Comparison of ENCODE assay signal across 11 cellular contexts in the genomic region with DNA sequence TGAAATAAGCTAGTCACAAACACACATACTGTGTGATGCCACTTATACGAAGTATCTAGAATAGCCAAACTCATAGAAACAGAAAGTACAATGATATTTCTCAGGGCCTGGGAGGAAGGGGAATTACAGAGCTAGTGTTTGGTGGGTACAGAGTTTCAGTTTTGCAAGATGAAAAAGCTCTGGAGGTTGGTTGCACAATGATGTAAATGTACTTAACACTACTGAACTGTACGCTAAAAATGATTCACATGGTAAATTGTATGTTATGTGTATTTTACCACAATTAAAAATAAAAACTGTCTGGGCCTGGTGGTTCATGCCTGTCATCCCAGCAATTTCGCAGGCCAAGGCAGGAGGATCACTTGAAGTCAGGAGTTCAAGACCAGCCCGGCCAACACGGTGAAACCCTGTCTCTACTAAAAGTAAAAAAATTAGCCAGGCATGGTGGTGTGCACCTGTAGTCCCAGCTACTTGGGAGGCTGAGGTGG. TPM values are rescaled to one million over a fixed set of nuclear protein-coding genes. Genes with fewer than 3 reads are reported as not detected.
DNase-seq lines count a peak whose midpoint lies in the region; ATAC-seq, FAIRE-seq and TF ChIP-seq lines count a peak whose summit lies in the region.
"Had no signal": no experiment of that assay in that cellular context is flagged by ENCODE, and none has a peak within 500 bp of the region (broad histone marks: within the 10 kb centered on the region; RNA-seq: fewer than 3 reads in every experiment).

No MANE protein-coding gene starts in this region.

- no peak overlapping the region for H3K56ac ChIP-seq in mesendoderm (ENCODE audit: low read length)

- peak overlapping the region; percentile 36 to 79 for H3K27ac Mint-ChIP-seq in activated naive CD4-positive, alpha-beta T cell treated with anti-CD3 and anti-CD28 coated beads, Interleukin-2, amount 50 U/mL, for 72 hours

- H3K4me3 ChIP-seq in mesendoderm (ENCODE audit: low read length) = no peak overlapping the region
- H3K4me3 ChIP-seq: pancreas had no signal

- in situ Hi-C loops in GM13976 (cut with MboI; ENCODE audit: low sequenced_read_pairs, unreplicated experiment) = no loop called here

- no peak overlapping the region for H3K23ac ChIP-seq in mesendoderm (ENCODE audit: low read length)

- H3K4ac ChIP-seq in mesendoderm (ENCODE audit: low read depth, low read length) = no peak overlapping the region

- TF ChIP-seq CTCF in GM13976 (IDR thresholded peaks at IDR 0.05; ENCODE audit: borderline replicate concordance, control extremely low read depth, extremely low read depth, insufficient read depth, missing control alignments) = no peak

- H4K5ac ChIP-seq in mesendoderm (ENCODE audit: low read length) = no peak overlapping the region

- no peaks in the 10 kb centered on the region for H3K4me1 ChIP-seq in mesendoderm (ENCODE audit: control insufficient read depth, low read depth, low read length)

- H3K9me3 Mint-ChIP-seq in activated naive CD4-positive, alpha-beta T cell treated with anti-CD3 and anti-CD28 coated beads, Interleukin-2, amount 50 U/mL, for 72 hours = no peaks in the 10 kb centered on the region

- H2AK5ac ChIP-seq in mesendoderm (ENCODE audit: low read length) = no peak overlapping the region

- H4K8ac ChIP-seq in mesendoderm (ENCODE audit: low read depth, low read length) = no peak overlapping the region

- H3K27me3 ChIP-seq in mesendoderm (ENCODE audit: insufficient read depth, low read length, poor library complexity) = no peaks in the 10 kb centered on the region
- H3K27me3 ChIP-seq: pancreas had no signal

- no peak overlapping the region for H3K4me2 ChIP-seq in mesendoderm (ENCODE audit: low read length)

- no peak overlapping the region for H3K27ac ChIP-seq in mesendoderm (ENCODE audit: low read depth, low read length)
- H3K27ac ChIP-seq: pancreas had no signal

- ATAC-seq in GM21381 (IDR thresholded peaks at IDR 0.05; ENCODE audit: unreplicated experiment) = peak; percentile 98
- ATAC-seq in HG03520 (IDR thresholded peaks at IDR 0.05; ENCODE audit: unreplicated experiment) = peak; percentile 74
- ATAC-seq in activated naive CD4-positive, alpha-beta T cell treated with anti-CD3 and anti-CD28 coated beads, Interleukin-2, amount 50 U/mL, for 72 hours = peak; percentile 98 to 99

- WGBS in mesendoderm (ENCODE audit: extremely low coverage, insufficient coverage, low lambda C conversion rate) = no CpG with 5 or more reads among the region's 5 CpGs

- peaks cover 0 to 8% of the 10 kb centered on the region in 2 donors for H3K36me3 Mint-ChIP-seq in activated naive CD4-positive, alpha-beta T cell treated with anti-CD3 and anti-CD28 coated beads, Interleukin-2, amount 50 U/mL, for 72 hours

- no peak overlapping the region for H3K18ac ChIP-seq in mesendoderm (ENCODE audit: low read length)

- no peak for FAIRE-seq in RCC 7860 (lab: Jason Lieb, UNC)
- FAIRE-seq: astrocyte, pancreas had no signal

- H2BK15ac ChIP-seq in mesendoderm (replicated peaks; ENCODE audit: low read depth) = no peak overlapping the region

- H3K36me3 ChIP-seq in mesendoderm (ENCODE audit: control insufficient read depth, insufficient read depth, low read length) = no peaks in the 10 kb centered on the region
- H3K36me3 ChIP-seq: pancreas had no signal

- H3K79me1 ChIP-seq in mesendoderm (ENCODE audit: low read length) = no peaks in the 10 kb centered on the region

- DNase-seq in GM13976 (ENCODE audit: low spot score) (peak; percentile 49), NCI-H146 treated with DMSO at 0.1 percent for 48 hours (lab: John Stamatoyannopoulos, UW; ENCODE audit: unreplicated experiment) (no peak), hippocampal formation (lab: John Stamatoyannopoulos, UW) (no peak), RCC 7860 (ENCODE audit: low spot score) (no peak), mesendoderm (no peak)
- no peak for DNase-seq in activated naive CD4-positive, alpha-beta T cell treated with anti-CD3 and anti-CD28 coated beads, Interleukin-2, amount 50 U/mL, for 72 hours (ENCODE audit: low spot score in 2 of 2)
- DNase-seq: head of caudate nucleus, pancreas had no signal

- no peak overlapping the region for H2BK120ac ChIP-seq in mesendoderm (ENCODE audit: low read depth, low read length)

- no peaks in the 10 kb centered on the region for H3K79me2 ChIP-seq in mesendoderm (ENCODE audit: control insufficient read depth, insufficient read depth, low read length)

- H3K9ac ChIP-seq in mesendoderm (ENCODE audit: low read length) = no peak overlapping the region

- H2BK5ac ChIP-seq in mesendoderm (ENCODE audit: low read length) = no peak overlapping the region

RNA-seq across cellular contexts. Expression of gene FHAD1, which starts 15.3 kb away (rescaled TPM):
- under 1 TPM in 1 of 2 donors, not detected in 1; 0.27 TPM for total RNA-seq in activated naive CD4-positive, alpha-beta T cell treated with anti-CD3 and anti-CD28 coated beads, Interleukin-2, amount 50 U/mL, for 72 hours
- 0.48 TPM for polyA plus RNA-seq in mesendoderm (2013, experiment 1 of 2)
- polyA plus RNA-seq in mesendoderm (2013, experiment 2 of 2) = 0.32 TPM
